In genomic region chr2:143481231-143481613, GRCh38 we compare ENCODE assay signal across 1 cellular context.
TF ChIP-seq lines count a peak whose summit lies in the region.

No MANE protein-coding gene starts in this region.

TF ChIP-seq in K562, 482 proteins besides CTCF, POLR2A, EP300 and RAD21 (continued from another document):
- TF ChIP-seq, protein P1, sequence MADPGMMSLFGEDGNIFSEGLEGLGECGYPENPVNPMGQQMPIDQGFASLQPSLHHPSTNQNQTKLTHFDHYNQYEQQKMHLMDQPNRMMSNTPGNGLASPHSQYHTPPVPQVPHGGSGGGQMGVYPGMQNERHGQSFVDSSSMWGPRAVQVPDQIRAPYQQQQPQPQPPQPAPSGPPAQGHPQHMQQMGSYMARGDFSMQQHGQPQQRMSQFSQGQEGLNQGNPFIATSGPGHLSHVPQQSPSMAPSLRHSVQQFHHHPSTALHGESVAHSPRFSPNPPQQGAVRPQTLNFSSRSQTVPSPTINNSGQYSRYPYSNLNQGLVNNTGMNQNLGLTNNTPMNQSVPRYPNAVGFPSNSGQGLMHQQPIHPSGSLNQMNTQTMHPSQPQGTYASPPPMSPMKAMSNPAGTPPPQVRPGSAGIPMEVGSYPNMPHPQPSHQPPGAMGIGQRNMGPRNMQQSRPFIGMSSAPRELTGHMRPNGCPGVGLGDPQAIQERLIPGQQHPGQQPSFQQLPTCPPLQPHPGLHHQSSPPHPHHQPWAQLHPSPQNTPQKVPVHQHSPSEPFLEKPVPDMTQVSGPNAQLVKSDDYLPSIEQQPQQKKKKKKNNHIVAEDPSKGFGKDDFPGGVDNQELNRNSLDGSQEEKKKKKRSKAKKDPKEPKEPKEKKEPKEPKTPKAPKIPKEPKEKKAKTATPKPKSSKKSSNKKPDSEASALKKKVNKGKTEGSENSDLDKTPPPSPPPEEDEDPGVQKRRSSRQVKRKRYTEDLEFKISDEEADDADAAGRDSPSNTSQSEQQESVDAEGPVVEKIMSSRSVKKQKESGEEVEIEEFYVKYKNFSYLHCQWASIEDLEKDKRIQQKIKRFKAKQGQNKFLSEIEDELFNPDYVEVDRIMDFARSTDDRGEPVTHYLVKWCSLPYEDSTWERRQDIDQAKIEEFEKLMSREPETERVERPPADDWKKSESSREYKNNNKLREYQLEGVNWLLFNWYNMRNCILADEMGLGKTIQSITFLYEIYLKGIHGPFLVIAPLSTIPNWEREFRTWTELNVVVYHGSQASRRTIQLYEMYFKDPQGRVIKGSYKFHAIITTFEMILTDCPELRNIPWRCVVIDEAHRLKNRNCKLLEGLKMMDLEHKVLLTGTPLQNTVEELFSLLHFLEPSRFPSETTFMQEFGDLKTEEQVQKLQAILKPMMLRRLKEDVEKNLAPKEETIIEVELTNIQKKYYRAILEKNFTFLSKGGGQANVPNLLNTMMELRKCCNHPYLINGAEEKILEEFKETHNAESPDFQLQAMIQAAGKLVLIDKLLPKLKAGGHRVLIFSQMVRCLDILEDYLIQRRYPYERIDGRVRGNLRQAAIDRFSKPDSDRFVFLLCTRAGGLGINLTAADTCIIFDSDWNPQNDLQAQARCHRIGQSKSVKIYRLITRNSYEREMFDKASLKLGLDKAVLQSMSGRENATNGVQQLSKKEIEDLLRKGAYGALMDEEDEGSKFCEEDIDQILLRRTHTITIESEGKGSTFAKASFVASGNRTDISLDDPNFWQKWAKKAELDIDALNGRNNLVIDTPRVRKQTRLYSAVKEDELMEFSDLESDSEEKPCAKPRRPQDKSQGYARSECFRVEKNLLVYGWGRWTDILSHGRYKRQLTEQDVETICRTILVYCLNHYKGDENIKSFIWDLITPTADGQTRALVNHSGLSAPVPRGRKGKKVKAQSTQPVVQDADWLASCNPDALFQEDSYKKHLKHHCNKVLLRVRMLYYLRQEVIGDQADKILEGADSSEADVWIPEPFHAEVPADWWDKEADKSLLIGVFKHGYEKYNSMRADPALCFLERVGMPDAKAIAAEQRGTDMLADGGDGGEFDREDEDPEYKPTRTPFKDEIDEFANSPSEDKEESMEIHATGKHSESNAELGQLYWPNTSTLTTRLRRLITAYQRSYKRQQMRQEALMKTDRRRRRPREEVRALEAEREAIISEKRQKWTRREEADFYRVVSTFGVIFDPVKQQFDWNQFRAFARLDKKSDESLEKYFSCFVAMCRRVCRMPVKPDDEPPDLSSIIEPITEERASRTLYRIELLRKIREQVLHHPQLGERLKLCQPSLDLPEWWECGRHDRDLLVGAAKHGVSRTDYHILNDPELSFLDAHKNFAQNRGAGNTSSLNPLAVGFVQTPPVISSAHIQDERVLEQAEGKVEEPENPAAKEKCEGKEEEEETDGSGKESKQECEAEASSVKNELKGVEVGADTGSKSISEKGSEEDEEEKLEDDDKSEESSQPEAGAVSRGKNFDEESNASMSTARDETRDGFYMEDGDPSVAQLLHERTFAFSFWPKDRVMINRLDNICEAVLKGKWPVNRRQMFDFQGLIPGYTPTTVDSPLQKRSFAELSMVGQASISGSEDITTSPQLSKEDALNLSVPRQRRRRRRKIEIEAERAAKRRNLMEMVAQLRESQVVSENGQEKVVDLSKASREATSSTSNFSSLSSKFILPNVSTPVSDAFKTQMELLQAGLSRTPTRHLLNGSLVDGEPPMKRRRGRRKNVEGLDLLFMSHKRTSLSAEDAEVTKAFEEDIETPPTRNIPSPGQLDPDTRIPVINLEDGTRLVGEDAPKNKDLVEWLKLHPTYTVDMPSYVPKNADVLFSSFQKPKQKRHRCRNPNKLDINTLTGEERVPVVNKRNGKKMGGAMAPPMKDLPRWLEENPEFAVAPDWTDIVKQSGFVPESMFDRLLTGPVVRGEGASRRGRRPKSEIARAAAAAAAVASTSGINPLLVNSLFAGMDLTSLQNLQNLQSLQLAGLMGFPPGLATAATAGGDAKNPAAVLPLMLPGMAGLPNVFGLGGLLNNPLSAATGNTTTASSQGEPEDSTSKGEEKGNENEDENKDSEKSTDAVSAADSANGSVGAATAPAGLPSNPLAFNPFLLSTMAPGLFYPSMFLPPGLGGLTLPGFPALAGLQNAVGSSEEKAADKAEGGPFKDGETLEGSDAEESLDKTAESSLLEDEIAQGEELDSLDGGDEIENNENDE (IDR thresholded peaks at IDR 0.05; ENCODE audit: low read depth, low read length): no peak
- TF ChIP-seq ZNF143 (CRISPR knock-in tag; IDR thresholded peaks at IDR 0.05): no peak
- no peak for TF ChIP-seq RCOR1 (IDR thresholded peaks at IDR 0.05; ENCODE audit: borderline replicate concordance in 1 of 2, low read depth in 2 of 2, low read length in 2 of 2)
- TF ChIP-seq, protein P2, sequence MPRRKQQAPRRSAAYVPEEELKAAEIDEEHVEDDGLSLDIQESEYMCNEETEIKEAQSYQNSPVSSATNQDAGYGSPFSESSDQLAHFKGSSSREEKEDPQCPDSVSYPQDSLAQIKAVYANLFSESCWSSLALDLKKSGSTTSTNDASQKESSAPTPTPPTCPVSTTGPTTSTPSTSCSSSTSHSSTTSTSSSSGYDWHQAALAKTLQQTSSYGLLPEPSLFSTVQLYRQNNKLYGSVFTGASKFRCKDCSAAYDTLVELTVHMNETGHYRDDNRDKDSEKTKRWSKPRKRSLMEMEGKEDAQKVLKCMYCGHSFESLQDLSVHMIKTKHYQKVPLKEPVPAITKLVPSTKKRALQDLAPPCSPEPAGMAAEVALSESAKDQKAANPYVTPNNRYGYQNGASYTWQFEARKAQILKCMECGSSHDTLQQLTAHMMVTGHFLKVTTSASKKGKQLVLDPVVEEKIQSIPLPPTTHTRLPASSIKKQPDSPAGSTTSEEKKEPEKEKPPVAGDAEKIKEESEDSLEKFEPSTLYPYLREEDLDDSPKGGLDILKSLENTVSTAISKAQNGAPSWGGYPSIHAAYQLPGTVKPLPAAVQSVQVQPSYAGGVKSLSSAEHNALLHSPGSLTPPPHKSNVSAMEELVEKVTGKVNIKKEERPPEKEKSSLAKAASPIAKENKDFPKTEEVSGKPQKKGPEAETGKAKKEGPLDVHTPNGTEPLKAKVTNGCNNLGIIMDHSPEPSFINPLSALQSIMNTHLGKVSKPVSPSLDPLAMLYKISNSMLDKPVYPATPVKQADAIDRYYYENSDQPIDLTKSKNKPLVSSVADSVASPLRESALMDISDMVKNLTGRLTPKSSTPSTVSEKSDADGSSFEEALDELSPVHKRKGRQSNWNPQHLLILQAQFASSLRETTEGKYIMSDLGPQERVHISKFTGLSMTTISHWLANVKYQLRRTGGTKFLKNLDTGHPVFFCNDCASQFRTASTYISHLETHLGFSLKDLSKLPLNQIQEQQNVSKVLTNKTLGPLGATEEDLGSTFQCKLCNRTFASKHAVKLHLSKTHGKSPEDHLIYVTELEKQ (CRISPR knock-in tag; IDR thresholded peaks at IDR 0.05): no peak
- no peak for TF ChIP-seq TRIM28 (IDR thresholded peaks at IDR 0.05)
- no peak for TF ChIP-seq KAT2B (IDR thresholded peaks at IDR 0.05; ENCODE audit: low read depth, low read length)
TF ChIP-seq in K562: peak in this region for 0.
